15 cellular contexts compared by ENCODE assay signal in genomic region chr2:163613155-163613554, GRCh38.
DNase-seq lines count a peak whose midpoint lies in the region; ATAC-seq and TF ChIP-seq lines count a peak whose summit lies in the region.
"Had no signal": no experiment of that assay in that cellular context is flagged by ENCODE, and none has a peak within 500 bp of the region (broad histone marks: within the 10 kb centered on the region; RNA-seq: fewer than 3 reads in every experiment).

No MANE protein-coding gene starts in this region.

- ATAC-seq in GM21360 (IDR thresholded peaks at IDR 0.05; ENCODE audit: unreplicated experiment) (no peak), HG03175 (IDR thresholded peaks at IDR 0.05; ENCODE audit: unreplicated experiment) (no peak)

- intact Hi-C loops in mammary epithelial cell (cut with micrococcal nuclease) = no loop called here

- H3K4me1 ChIP-seq in SK-N-SH (ENCODE audit: control insufficient read depth in 1 of 2, insufficient read depth in 2 of 2, low read depth in 1 of 2, low read length in 1 of 2) (peaks cover 0 to 8% of the 10 kb centered on the region in 2 experiments; a peak in 2 of 4 replicates), mammary epithelial cell (ENCODE audit: insufficient read depth, low read length) (no peaks in the 10 kb centered on the region), iPS-20b (ENCODE audit: insufficient read depth, low read length) (peaks cover 8% of the 10 kb centered on the region), subcutaneous abdominal adipose tissue (ENCODE audit: control insufficient read depth in 5 of 5, insufficient read depth in 5 of 5, low read length in 5 of 5) (peaks cover 0 to 22% (median 11%) of the 10 kb centered on the region in 5 donors)

- H3K9ac ChIP-seq in SK-N-SH (no peak overlapping the region), mammary epithelial cell (ENCODE audit: insufficient read depth, low read length) (no peak overlapping the region), iPS-20b (ENCODE audit: low read depth, low read length) (0 out of 2 replicates have a peak overlapping the region, but pooled peaks have one; percentile 20), subcutaneous abdominal adipose tissue (ENCODE audit: low read length in 5 of 5) (no peak overlapping the region)

- H3K36me3 ChIP-seq in SK-N-SH (replicated peaks in 1 of 2; ENCODE audit: control insufficient read depth in 1 of 2, insufficient read depth in 2 of 2, low read length in 1 of 2) = peaks cover 0 to 8% of the 10 kb centered on the region in 2 experiments
- H3K36me3 ChIP-seq in mammary epithelial cell (ENCODE audit: insufficient read depth, low read length) = peaks cover 2% of the 10 kb centered on the region
- peaks cover 31% of the 10 kb centered on the region for H3K36me3 ChIP-seq in iPS-20b (ENCODE audit: insufficient read depth, low read depth, low read length)
- peaks cover 0 to 21% (median 14%) of the 10 kb centered on the region in 5 donors for H3K36me3 ChIP-seq in subcutaneous abdominal adipose tissue (ENCODE audit: control insufficient read depth in 5 of 5, insufficient read depth in 5 of 5, low read length in 5 of 5)

- no peaks in the 10 kb centered on the region for H3F3A ChIP-seq in SK-N-SH (replicated peaks; ENCODE audit: insufficient read depth)

- peak overlapping the region in 1 of 2 experiments; percentile 69; a peak in 2 of 4 replicates for H3K27ac ChIP-seq in SK-N-SH (ENCODE audit: low read depth in 2 of 2, low read length in 1 of 2)
- H3K27ac ChIP-seq in mammary epithelial cell (ENCODE audit: insufficient read depth, low read depth, low read length) = no peak overlapping the region
- no peak overlapping the region for H3K27ac ChIP-seq in iPS-20b (ENCODE audit: low read length)
- peak overlapping the region; percentile 47 for H3K27ac ChIP-seq in subcutaneous abdominal adipose tissue (ENCODE audit: low read depth, low read length)

- DNase-seq in SK-N-SH = peak; percentile 44
- no peak for DNase-seq in mammary epithelial cell
- DNase-seq in NCI-H446 (lab: John Stamatoyannopoulos, UW) = no peak
- DNase-seq in GM19240 (ENCODE audit: insufficient read length, low spot score) = no peak
- DNase-seq: ACHN; EL; Kasumi-1; NCI-H1105 treated with DMSO at 0.1 percent for 48 hours; NCI-H1694 treated with DMSO at 0.1 percent for 48 hours; NK-92 treated with Interleukin-12 subunit alpha and Interleukin-12 subunit beta, amount 100 ng/mL, for 24 hours; SHP77 had no signal

- H4K20me1 ChIP-seq in SK-N-SH (ENCODE audit: insufficient read depth) = no peaks in the 10 kb centered on the region
- no peaks in the 10 kb centered on the region for H4K20me1 ChIP-seq in mammary epithelial cell (ENCODE audit: insufficient read depth, low read length)

- dilution Hi-C loops in mammary epithelial cell (cut with HindIII; ENCODE audit: low sequenced_read_pairs) = no loop called here

- H3K9me2 ChIP-seq in SK-N-SH = no peaks in the 10 kb centered on the region

- H3K27me3 ChIP-seq in SK-N-SH (ENCODE audit: insufficient read depth) (no peaks in the 10 kb centered on the region), mammary epithelial cell (ENCODE audit: insufficient read depth, low read length) (no peaks in the 10 kb centered on the region), iPS-20b (ENCODE audit: insufficient read depth, low read length) (no peaks in the 10 kb centered on the region), subcutaneous abdominal adipose tissue (ENCODE audit: control insufficient read depth in 5 of 5, insufficient read depth in 4 of 5, low read length in 5 of 5) (no peaks in the 10 kb centered on the region)

- TF ChIP-seq CTCF in SK-N-SH (IDR thresholded peaks at IDR 0.05) (no peak), mammary epithelial cell (conservative IDR thresholded peaks at IDR 0.05 in 1 of 2, IDR thresholded peaks at IDR 0.05 in 1 of 2; ENCODE audit: extremely low read depth in 1 of 2, insufficient read depth in 1 of 2, low read depth in 1 of 2, low read length in 2 of 2) (no peak)

- no TSS peak for BruUV-seq in mammary epithelial cell (replicated peaks; lab: Mats Ljungman, UMichigan)

- no peak overlapping the region for H3K4me3 ChIP-seq in SK-N-SH (ENCODE audit: low read depth in 2 of 2, low read length in 1 of 2)
- H3K4me3 ChIP-seq in mammary epithelial cell (replicated peaks in 1 of 3; ENCODE audit: insufficient read depth in 1 of 3, low read depth in 2 of 3, low read length in 3 of 3) = no peak overlapping the region
- no peak overlapping the region for H3K4me3 ChIP-seq in iPS-20b (ENCODE audit: low read length)
- peak overlapping the region in 1 of 5 donors; percentile 15 for H3K4me3 ChIP-seq in subcutaneous abdominal adipose tissue (ENCODE audit: low read depth in 1 of 5, low read length in 5 of 5)

- WGBS in SK-N-SH (ENCODE audit: low lambda C conversion rate) = 59% methylated on average over 2 of the region's 2 CpGs
- 100% methylated on average over 2 of the region's 2 CpGs for WGBS in mammary epithelial cell (ENCODE audit: low coverage, missing lambda C conversion rate)

- CTCF ChIA-PET in SK-N-SH (lab: Yijun Ruan, JAX) (interaction anchor here (1.6 kb wide), 1 partner anchor 90 kb away, joined by 4 read pairs; no protein-coding TSS in a partner anchor), mammary epithelial cell (lab: Charles Lee; ENCODE audit: low non-redundant PET) (no interaction called here)

- peak; percentile 13; the same call in 1 of the 2 replicates for TF ChIP-seq RAD21 in SK-N-SH (IDR thresholded peaks at IDR 0.05; ENCODE audit: low read length)

- H3K9me3 ChIP-seq in SK-N-SH (no peaks in the 10 kb centered on the region), mammary epithelial cell (replicated peaks; ENCODE audit: insufficient read depth, low read length) (no peaks in the 10 kb centered on the region), iPS-20b (ENCODE audit: insufficient read depth, low read depth, low read length) (no peaks in the 10 kb centered on the region), subcutaneous abdominal adipose tissue (ENCODE audit: control insufficient read depth in 5 of 5, low read length in 5 of 5) (no peaks in the 10 kb centered on the region)

- no peaks in the 10 kb centered on the region for H3K79me2 ChIP-seq in SK-N-SH (ENCODE audit: insufficient read depth)
- H3K79me2 ChIP-seq in mammary epithelial cell (ENCODE audit: insufficient read depth, low read length) = no peaks in the 10 kb centered on the region

- H3K4me2 ChIP-seq in SK-N-SH (no peak overlapping the region), mammary epithelial cell (ENCODE audit: insufficient read depth, low read depth, low read length) (no peak overlapping the region)

- TF ChIP-seq EP300 in SK-N-SH (IDR thresholded peaks at IDR 0.05; ENCODE audit: borderline replicate concordance in 1 of 2, low read depth in 1 of 2, low read length in 1 of 2) = peak in 1 of 2 experiments; percentile 60; a peak in 1 of 4 replicates

- in situ Hi-C loops in mammary epithelial cell (cut with MboI; ENCODE audit: low sequenced_read_pairs in 2 of 2) = no loop called here

- H2AFZ ChIP-seq in SK-N-SH (ENCODE audit: low read depth) = no peak overlapping the region
- peak overlapping the region; percentile 10 for H2AFZ ChIP-seq in mammary epithelial cell (ENCODE audit: low read depth, low read length)

- POLR2A ChIA-PET in SK-N-SH (lab: Yijun Ruan, JAX) = interaction anchor here (0.6 kb wide), 1 partner anchor 121 kb away, joined by 3 read pairs; no protein-coding TSS in a partner anchor

TF ChIP-seq in SK-N-SH, 30 proteins besides CTCF, POLR2A, EP300 and RAD21:
- TF ChIP-seq ELF1 (IDR thresholded peaks at IDR 0.05) (no peak), RCOR1 (IDR thresholded peaks at IDR 0.05; ENCODE audit: low read length) (peak; percentile 71; the same call in 1 of the 2 replicates), GATA2 (CRISPR knock-in tag; IDR thresholded peaks at IDR 0.05) (peak; percentile 79), CHD2 (IDR thresholded peaks at IDR 0.05; ENCODE audit: low read length, partially characterized antibody) (peak; percentile 19)
